8 cellular contexts compared by ENCODE assay signal in genomic region chr9:124216474-124217176, GRCh38. TPM values are rescaled to one million over a fixed set of nuclear protein-coding genes. Genes with fewer than 3 reads are reported as not detected.
DNase-seq lines count a peak whose midpoint lies in the region; ATAC-seq and TF ChIP-seq lines count a peak whose summit lies in the region.

No MANE protein-coding gene starts in this region.

- peaks cover 0 to 3% of the 10 kb centered on the region in 2 donors for H3K36me3 Mint-ChIP-seq in stimulated activated naive B cell treated with anti-CD40 and anti-IgM and Interleukin-4, amounts not matched to agents 10 μg/mL and 1 μg/mL and 100 μg/mL, for 72 hours

- H3K27ac Mint-ChIP-seq in stimulated activated naive B cell treated with anti-CD40 and anti-IgM and Interleukin-4, amounts not matched to agents 10 μg/mL and 1 μg/mL and 100 μg/mL, for 72 hours: peak overlapping the region; percentile 97

- H3K27me3 Mint-ChIP-seq in stimulated activated naive B cell treated with anti-CD40 and anti-IgM and Interleukin-4, amounts not matched to agents 10 μg/mL and 1 μg/mL and 100 μg/mL, for 72 hours: no peaks in the 10 kb centered on the region

- POLR2A ChIA-PET in GM10248 (lab: Yijun Ruan, JAX): no interaction called here

- DNase-seq in GM10248 (ENCODE audit: extremely low spot score): peak; percentile 52
- peak; percentile 97 to 98 for DNase-seq in HL-60 (ENCODE audit: low read depth in 1 of 2, low spot score in 1 of 2)
- DNase-seq in activated CD8-positive, alpha-beta memory T cell treated with anti-CD3 and anti-CD28 coated beads for 4 hours (ENCODE audit: low read depth in 2 of 2): peak; percentile 34 to 45
- DNase-seq in islet precursor cell: peak; percentile 39
- peak; percentile 83 for DNase-seq in stimulated activated naive B cell treated with anti-CD40 and anti-IgM and Interleukin-4, amounts not matched to agents 10 μg/mL and 1 μg/mL and 100 μg/mL, for 72 hours
- no peak for DNase-seq in SJCRH30

- peak overlapping the region; percentile 72 to 75 for H3K4me3 Mint-ChIP-seq in stimulated activated naive B cell treated with anti-CD40 and anti-IgM and Interleukin-4, amounts not matched to agents 10 μg/mL and 1 μg/mL and 100 μg/mL, for 72 hours

- CTCF ChIA-PET in GM10248 (lab: Yijun Ruan, JAX): interaction anchor here (1.1 to 2.9 kb wide), 6 partner anchors 15 to 90 kb away, joined by 4 to 11 read pairs (median 6); no protein-coding TSS in a partner anchor

- H3K4me1 ChIP-seq in SJCRH30: no peaks in the 10 kb centered on the region

- H3K36me3 ChIP-seq in SJCRH30: no peaks in the 10 kb centered on the region

- H3K27me3 ChIP-seq in HL-60 (ENCODE audit: insufficient read depth, poor library complexity, severe bottlenecking) (no peaks in the 10 kb centered on the region), SJCRH30 (no peaks in the 10 kb centered on the region)

- peaks cover 82 to 100% of the 10 kb centered on the region in 2 donors for H3K4me1 Mint-ChIP-seq in stimulated activated naive B cell treated with anti-CD40 and anti-IgM and Interleukin-4, amounts not matched to agents 10 μg/mL and 1 μg/mL and 100 μg/mL, for 72 hours

- H3K27ac ChIP-seq in HL-60 (replicated peaks) (peak overlapping the region; percentile 88), SJCRH30 (no peak overlapping the region)

- H3K4me3 ChIP-seq in HL-60 (replicated peaks; ENCODE audit: insufficient read depth, low read length) (no peak overlapping the region), SJCRH30 (no peak overlapping the region)

- no peaks in the 10 kb centered on the region for H3K9me3 ChIP-seq in SJCRH30 (replicated peaks)

- no peaks in the 10 kb centered on the region for H3K9me3 Mint-ChIP-seq in stimulated activated naive B cell treated with anti-CD40 and anti-IgM and Interleukin-4, amounts not matched to agents 10 μg/mL and 1 μg/mL and 100 μg/mL, for 72 hours

- peak; percentile 60 to 64 for ATAC-seq in stimulated activated naive B cell treated with anti-CD40 and anti-IgM and Interleukin-4, amounts not matched to agents 10 μg/mL and 1 μg/mL and 100 μg/mL, for 72 hours (replicated peaks)
- ATAC-seq in HG03025 (IDR thresholded peaks at IDR 0.05; ENCODE audit: low FRiP score, unreplicated experiment) (no peak), HG02973 (IDR thresholded peaks at IDR 0.05; ENCODE audit: unreplicated experiment) (no peak)

- TF ChIP-seq CTCF in GM10248 (IDR thresholded peaks at IDR 0.05; ENCODE audit: control extremely low read depth, extremely low read depth, low read depth, missing control alignments): no peak
- no peak for TF ChIP-seq CTCF in HL-60 (IDR thresholded peaks at IDR 0.05; ENCODE audit: insufficient read depth, low read length)

RNA-seq across cellular contexts. Expression of gene NEK6, which starts 41.1 kb away (rescaled TPM):
- total RNA-seq in SJCRH30 (2014; rRNA removed; shearing (Covaris generic)): 26.1 and 28.4 TPM in 2 replicates

Comparison
In these comparisons a context has a peak if more than half of its experiments do, and no peak if none do; other contexts are left out.
1. DNase-seq: peak in GM10248 (single experiment), HL-60 (2 of 2), activated CD8-positive, alpha-beta memory T cell treated with anti-CD3 and anti-CD28 coated beads for 4 hours (2 of 2), islet precursor cell (single experiment) and stimulated activated naive B cell treated with anti-CD40 and anti-IgM and Interleukin-4, amounts not matched to agents 10 μg/mL and 1 μg/mL and 100 μg/mL, for 72 hours (single experiment); none in SJCRH30 (0 of 2).
2. ATAC-seq: peak in stimulated activated naive B cell treated with anti-CD40 and anti-IgM and Interleukin-4, amounts not matched to agents 10 μg/mL and 1 μg/mL and 100 μg/mL, for 72 hours (2 of 2); none in HG03025 (single experiment) and HG02973 (single experiment).